Comparison of ENCODE assay signal across 29 cellular contexts in genomic region chr16:67201411-67202345, GRCh38. TPM values are rescaled to one million over a fixed set of nuclear protein-coding genes. Genes with fewer than 3 reads are reported as not detected.
"Had no signal": no experiment of that assay in that cellular context is flagged by ENCODE, and none has a peak within 500 bp of the region (broad histone marks: within the 10 kb centered on the region; RNA-seq: fewer than 3 reads in every experiment).

No MANE protein-coding gene starts in this region.

- H3K4me3 Mint-ChIP-seq: activated B cell treated with CpG ODN at 0.5 μM for 24 hours; activated CD4-positive, alpha-beta memory T cell treated with anti-CD3 and anti-CD28 coated beads, Interleukin-2, amount 10 ng/mL, durations not matched to agents 7 days and 5 days; activated CD4-positive, alpha-beta T cell treated with anti-CD3 and anti-CD28 coated beads, Interleukin-2, amount 10 ng/mL, durations not matched to agents 24 days and 14 days; activated naive CD4-positive, alpha-beta T cell treated with anti-CD3 and anti-CD28 coated beads for 36 hours; activated naive CD8-positive, alpha-beta T cell; activated T-helper 17 cell treated with anti-CD3 and anti-CD28 coated beads, Interleukin-2, amount 50 U/mL, for 72 hours; brain; central memory CD8-positive, alpha-beta T cell; T-helper 1 cell treated with Interleukin-12 subunit alpha and Interleukin-12 subunit beta and Interleukin-4 antibody, amounts not matched to agents 30 μg/mL and 1 μg/mL, for 36 hours had no signal

- ATAC-seq: activated T-helper 17 cell treated with anti-CD3 and anti-CD28 coated beads, Interleukin-2, amount 50 U/mL, for 72 hours; Panc1 had no signal

- H3K27ac Mint-ChIP-seq: activated B cell treated with CpG ODN at 0.5 μM for 24 hours; activated CD4-positive, alpha-beta memory T cell treated with anti-CD3 and anti-CD28 coated beads, Interleukin-2, amount 10 ng/mL, durations not matched to agents 7 days and 5 days; activated CD4-positive, alpha-beta T cell treated with anti-CD3 and anti-CD28 coated beads, Interleukin-2, amount 10 ng/mL, durations not matched to agents 24 days and 14 days; activated naive CD4-positive, alpha-beta T cell treated with anti-CD3 and anti-CD28 coated beads for 36 hours; activated naive CD8-positive, alpha-beta T cell; activated T-helper 17 cell treated with anti-CD3 and anti-CD28 coated beads, Interleukin-2, amount 50 U/mL, for 72 hours; brain; T-helper 1 cell treated with Interleukin-12 subunit alpha and Interleukin-12 subunit beta and Interleukin-4 antibody, amounts not matched to agents 30 μg/mL and 1 μg/mL, for 36 hours had no signal

- H3K36me3 Mint-ChIP-seq: activated naive CD8-positive, alpha-beta T cell had no signal

- FAIRE-seq: astrocyte had no signal

- H3K4me1 Mint-ChIP-seq: brain had no signal

- H3K27me3 Mint-ChIP-seq: activated B cell treated with CpG ODN at 0.5 μM for 24 hours; activated CD4-positive, alpha-beta memory T cell treated with anti-CD3 and anti-CD28 coated beads, Interleukin-2, amount 10 ng/mL, durations not matched to agents 7 days and 5 days; activated CD4-positive, alpha-beta T cell treated with anti-CD3 and anti-CD28 coated beads, Interleukin-2, amount 10 ng/mL, durations not matched to agents 24 days and 14 days; activated naive CD8-positive, alpha-beta T cell; activated T-helper 17 cell treated with anti-CD3 and anti-CD28 coated beads, Interleukin-2, amount 50 U/mL, for 72 hours; brain; central memory CD8-positive, alpha-beta T cell had no signal

- H3K9me3 Mint-ChIP-seq: activated B cell treated with CpG ODN at 0.5 μM for 24 hours; activated CD4-positive, alpha-beta memory T cell treated with anti-CD3 and anti-CD28 coated beads, Interleukin-2, amount 10 ng/mL, durations not matched to agents 7 days and 5 days; activated CD4-positive, alpha-beta T cell treated with anti-CD3 and anti-CD28 coated beads, Interleukin-2, amount 10 ng/mL, durations not matched to agents 24 days and 14 days; activated naive CD4-positive, alpha-beta T cell treated with anti-CD3 and anti-CD28 coated beads for 36 hours; activated T-helper 17 cell treated with anti-CD3 and anti-CD28 coated beads, Interleukin-2, amount 50 U/mL, for 72 hours; brain; central memory CD8-positive, alpha-beta T cell; T-helper 1 cell treated with Interleukin-12 subunit alpha and Interleukin-12 subunit beta and Interleukin-4 antibody, amounts not matched to agents 30 μg/mL and 1 μg/mL, for 36 hours had no signal

- DNase-seq: activated B cell treated with CpG ODN at 0.5 μM for 24 hours; activated CD4-positive, alpha-beta memory T cell treated with anti-CD3 and anti-CD28 coated beads, Interleukin-2, amount 10 ng/mL, durations not matched to agents 7 days and 5 days; activated CD4-positive, alpha-beta T cell treated with anti-CD3 and anti-CD28 coated beads for 1 hour; activated CD4-positive, alpha-beta T cell treated with anti-CD3 and anti-CD28 coated beads, Interleukin-2, amount 10 ng/mL, durations not matched to agents 24 days and 14 days; activated gamma-delta T cell; activated naive CD4-positive, alpha-beta T cell treated with anti-CD3 and anti-CD28 coated beads for 36 hours; activated T-cell treated with anti-CD3 and anti-CD28 coated beads for 4 hours; activated T-cell treated with anti-CD3 and anti-CD28 coated beads, Interleukin-2, amount 50 U/mL, for 48 hours; amygdala; MM.1S; NCI-H1105; NCI-H1436; NCI-H1694 treated with DMSO at 0.1 percent for 48 hours; NCI-H2029 treated with DMSO at 0.1 percent for 48 hours; NCI-H345; NCI-H510A; NCI-H69; NK-92 treated with Interleukin-12 subunit alpha and Interleukin-12 subunit beta, amount 100 ng/mL, for 24 hours; OCI-M1; RPMI8226; SHP77 treated with DMSO at 0.1 percent for 48 hours had no signal

RNA-seq across cellular contexts. Expression of gene EXOC3L1, which starts 11.7 kb away (rescaled TPM):
- total RNA-seq: activated B cell treated with CpG ODN at 0.5 μM for 24 hours; activated CD4-positive, alpha-beta memory T cell treated with anti-CD3 and anti-CD28 coated beads, Interleukin-2, amount 10 ng/mL, durations not matched to agents 7 days and 5 days; activated naive CD4-positive, alpha-beta T cell treated with anti-CD3 and anti-CD28 coated beads for 36 hours; SK-MEL-5 had no signal
